ENCODE assay signal across 7 cellular contexts in genomic region chr11:2700415-2701211, GRCh38. TPM values are rescaled to one million over a fixed set of nuclear protein-coding genes. Genes with fewer than 3 reads are reported as not detected.
DNase-seq lines count a peak whose midpoint lies in the region; ATAC-seq, FAIRE-seq and TF ChIP-seq lines count a peak whose summit lies in the region.

No MANE protein-coding gene starts in this region.

- TF ChIP-seq CTCF in GM12875 (IDR thresholded peaks at IDR 0.05; ENCODE audit: borderline replicate concordance, insufficient read depth, low read depth, low read length) (no peak), PC-9 (conservative IDR thresholded peaks at IDR 0.05) (no peak), GM12878 (IDR thresholded peaks at IDR 0.05 in 2 of 3, conservative IDR thresholded peaks at IDR 0.05 in 1 of 3; ENCODE audit: control insufficient read depth in 2 of 3, extremely low read depth in 1 of 3, insufficient read depth in 1 of 3, low read depth in 3 of 3, low read length in 3 of 3) (no peak)

- TF ChIP-seq POLR2A in GM12878 (IDR thresholded peaks at IDR 0.05; ENCODE audit: low read depth, low read length): no peak

- H3K9me2 ChIP-seq in PC-9 (ENCODE audit: insufficient read depth): no peaks in the 10 kb centered on the region

- no peaks in the 10 kb centered on the region for H3F3A ChIP-seq in PC-9 (ENCODE audit: insufficient read depth, low read depth)

- BruUV-seq in PC-9 (replicated peaks; lab: Mats Ljungman, UMichigan): TSS peak; percentile 68
- BruUV-seq in GM12878 (replicated peaks; lab: Mats Ljungman, UMichigan): no TSS peak

- SMC1A ChIA-PET in GM12878 (lab: Charles Lee; ENCODE audit: uncharacterized antibody, unreplicated experiment): interaction anchor here (1.6 kb wide), 1 partner anchor 187 kb away, joined by 5 read pairs; no protein-coding TSS in a partner anchor

- H3K36me3 ChIP-seq in PC-9 (ENCODE audit: low read depth) (no peaks in the 10 kb centered on the region), GM12878 (ENCODE audit: control insufficient read depth in 2 of 2, insufficient read depth in 2 of 2, low read length in 1 of 2) (no peaks in the 10 kb centered on the region), iPS-20b (ENCODE audit: insufficient read depth, low read depth, low read length) (no peaks in the 10 kb centered on the region), skeletal muscle satellite cell (ENCODE audit: insufficient read depth, low read length) (no peaks in the 10 kb centered on the region)

- H3K4me2 ChIP-seq in PC-9 (peak overlapping the region; percentile 94), GM12878 (ENCODE audit: control insufficient read depth, insufficient read depth) (peak overlapping the region; percentile 79), skeletal muscle satellite cell (ENCODE audit: low read length) (peak overlapping the region; percentile 91)

- ATAC-seq in HG02623 (IDR thresholded peaks at IDR 0.05; ENCODE audit: unreplicated experiment) (peak; percentile 22), GM12878 (peak; percentile 65)

- H4K20me1 ChIP-seq in PC-9 (ENCODE audit: insufficient read depth): 0 out of 2 replicates have a peak, but pooled peaks cover 4% of the 10 kb centered on the region
- no peaks in the 10 kb centered on the region for H4K20me1 ChIP-seq in GM12878 (ENCODE audit: control insufficient read depth, insufficient read depth)

- POLR2A ChIA-PET in PC-9 (lab: Charles Lee; ENCODE audit: unreplicated experiment): no interaction called here
- POLR2A ChIA-PET in GM12878 (lab: Charles Lee): no interaction called here

- intact Hi-C loops in PC-9 (cut with micrococcal nuclease; ENCODE audit: unreplicated experiment) (loop anchor here (1.0 to 2.0 kb wide), 2 partner anchors 79 to 184 kb away; partner anchors contain the start of gene CDKN1C), GM12878 (cut with micrococcal nuclease; ENCODE audit: unreplicated experiment) (no loop called here)

- peak overlapping the region; percentile 67 for H3K4me3 ChIP-seq in GM12875 (ENCODE audit: low read depth, low read length)
- peak overlapping the region; percentile 84 for H3K4me3 ChIP-seq in PC-9
- peak overlapping the region; percentile 68; the same call in 1 of the 2 replicates for H3K4me3 ChIP-seq in GM12878
- H3K4me3 ChIP-seq in iPS-20b (ENCODE audit: low read length): peak overlapping the region; percentile 60
- peak overlapping the region; percentile 75 for H3K4me3 ChIP-seq in skeletal muscle satellite cell (ENCODE audit: low read length)

- CTCF ChIA-PET in PC-9 (lab: Charles Lee): no interaction called here
- CTCF ChIA-PET in GM12878 (lab: Yijun Ruan, JAX): no interaction called here

- H3K79me2 ChIP-seq in PC-9 (ENCODE audit: low read depth): peaks cover 38% of the 10 kb centered on the region
- H3K79me2 ChIP-seq in GM12878 (ENCODE audit: control insufficient read depth, insufficient read depth, low read length): peaks cover 35% of the 10 kb centered on the region

- no peaks in the 10 kb centered on the region for H3K9me3 ChIP-seq in PC-9 (ENCODE audit: insufficient read depth, low read depth)
- no peaks in the 10 kb centered on the region; the same call in 2 of the 3 replicates for H3K9me3 ChIP-seq in GM12878 (replicated peaks; ENCODE audit: control insufficient read depth, insufficient read depth, low read length)
- H3K9me3 ChIP-seq in iPS-20b (ENCODE audit: insufficient read depth, low read depth, low read length): no peaks in the 10 kb centered on the region
- no peaks in the 10 kb centered on the region for H3K9me3 ChIP-seq in skeletal muscle satellite cell (replicated peaks; ENCODE audit: low read length)

- H2AFZ ChIP-seq in PC-9 (peak overlapping the region; percentile 82), GM12878 (ENCODE audit: control insufficient read depth, low read depth, low read length) (peak overlapping the region; percentile 67)

- DNase-seq in PC-9 (peak; percentile 43 to 63), GM12878 (ENCODE audit: low read depth, low spot score) (peak; percentile 13), NCI-H2029 (lab: John Stamatoyannopoulos, UW) (no peak)

- WGBS in GM12878 (ENCODE audit: insufficient coverage, insufficient replicate concordance, low lambda C conversion rate, missing lambda C conversion rate): 44% methylated on average over 41 of the region's 52 CpGs

- in situ Hi-C loops in GM12878 (cut with MboI): no loop called here

- FAIRE-seq in GM12878 (lab: Jason Lieb, UNC): no peak

- H3K27me3 ChIP-seq in PC-9 (ENCODE audit: insufficient read depth, low read depth): no peaks in the 10 kb centered on the region
- H3K27me3 ChIP-seq in GM12878 (replicated peaks in 1 of 2; ENCODE audit: control insufficient read depth in 2 of 2, insufficient read depth in 2 of 2, low read length in 1 of 2): no peaks in the 10 kb centered on the region
- peaks cover 64% of the 10 kb centered on the region for H3K27me3 ChIP-seq in iPS-20b (ENCODE audit: insufficient read depth, low read length)
- peaks cover 23% of the 10 kb centered on the region for H3K27me3 ChIP-seq in skeletal muscle satellite cell (ENCODE audit: control insufficient read depth, insufficient read depth, low read length)

- peak overlapping the region; percentile 79 for H3K27ac ChIP-seq in PC-9
- H3K27ac ChIP-seq in GM12878 (ENCODE audit: control insufficient read depth, insufficient read depth): peak overlapping the region; percentile 82
- H3K27ac ChIP-seq in iPS-20b (ENCODE audit: low read length): no peak overlapping the region

- H3K4me1 ChIP-seq in PC-9 (replicated peaks; ENCODE audit: insufficient read depth): peaks cover 14% of the 10 kb centered on the region
- no peaks in the 10 kb centered on the region; the same call in 1 of the 2 replicates for H3K4me1 ChIP-seq in GM12878 (ENCODE audit: control insufficient read depth, insufficient read depth, low read length)
- H3K4me1 ChIP-seq in iPS-20b (ENCODE audit: insufficient read depth, low read length): peaks cover 36% of the 10 kb centered on the region
- peaks cover 9% of the 10 kb centered on the region for H3K4me1 ChIP-seq in skeletal muscle satellite cell (ENCODE audit: control insufficient read depth, insufficient read depth, low read length)

- no peak for TF ChIP-seq RAD21 in GM12878 (IDR thresholded peaks at IDR 0.05; ENCODE audit: insufficient read depth, low read depth, low read length)

- RAD21 ChIA-PET in GM12878 (lab: Charles Lee; ENCODE audit: unreplicated experiment): no interaction called here

- H3K9ac ChIP-seq in GM12878 (ENCODE audit: control insufficient read depth, insufficient read depth, low read length): peak overlapping the region; percentile 81
- no peak overlapping the region for H3K9ac ChIP-seq in iPS-20b (ENCODE audit: low read depth, low read length)
- peak overlapping the region; percentile 93 for H3K9ac ChIP-seq in skeletal muscle satellite cell (ENCODE audit: low read depth, low read length)

- TF ChIP-seq EP300 in GM12878 (IDR thresholded peaks at IDR 0.05; ENCODE audit: borderline replicate concordance in 1 of 2, control insufficient read depth in 1 of 2, low read depth in 2 of 2, low read length in 2 of 2): no peak

TF ChIP-seq in GM12878, 131 proteins besides CTCF, POLR2A, EP300 and RAD21 (continues in another document):
- TF ChIP-seq STAT3 (IDR thresholded peaks at IDR 0.05; ENCODE audit: low read depth, low read length) (no peak), RCOR1 (conservative IDR thresholded peaks at IDR 0.05; ENCODE audit: low read depth, low read length) (no peak), NR2C2 (IDR thresholded peaks at IDR 0.05; ENCODE audit: borderline replicate concordance, control insufficient read depth, insufficient read length, low read depth) (no peak), SKIL (IDR thresholded peaks at IDR 0.05; ENCODE audit: low read depth, poor library complexity, severe bottlenecking) (no peak), WRNIP1 (IDR thresholded peaks at IDR 0.05; ENCODE audit: borderline replicate concordance, low read depth, low read length) (no peak), ZNF274 (IDR thresholded peaks at IDR 0.05; ENCODE audit: insufficient read depth, insufficient read length) (no peak), SREBF2 (IDR thresholded peaks at IDR 0.05; ENCODE audit: low read length) (no peak)

RNA-seq across cellular contexts. Expression of gene KCNQ1OT1, which starts 0.8 kb away (rescaled TPM):
- total RNA-seq in PC-9 (2021) (3.4 and 4.3 TPM in 2 replicates), GM12878 (2014; rRNA removed) (1.1 TPM in 2 replicates), GM12878 (2014; rRNA removed; fragmentation: Illumina TruSeq; extraction: Trizol) (1.6 and 1.7 TPM in 2 replicates), GM12878 (2021) (1.1 and 1.3 TPM in 2 replicates)
- total RNA-seq in GM12878 (2013; cell fraction: nucleolus; rRNA removed): 19.7 and 20.8 TPM in 2 replicates
- 0.21 TPM for polyA plus RNA-seq in GM12878 (2011; ENCODE audit: low read depth)
- polyA plus RNA-seq in GM12878 (2011; rRNA removed) (0.22 and 0.27 TPM in 2 replicates), GM12878 (2014; fragmentation: Illumina TruSeq; extraction: Trizol) (0.35 and 0.36 TPM in 2 replicates), GM12878 (2014; fragmentation: Nextera tagmentation; extraction: Ambion mirVana) (under 1 TPM; 0.02 to 0.13 TPM), GM12878 (2014; rRNA removed) (0.31 and 0.34 TPM in 2 replicates), GM12878 (2016; fragmentation: Nextera tagmentation; extraction: Ambion mirVana) (under 1 TPM; 0.47 to 0.62 TPM)
- polyA plus RNA-seq in GM12878 (2011; cell fraction: cytosol; rRNA removed): 0.01 and 0.02 TPM in 2 replicates
- polyA plus RNA-seq in GM12878 (2011; cell fraction: nucleus; rRNA removed): 1.7 and 1.8 TPM in 2 replicates
- 0.31 TPM in 2 replicates for polyA plus RNA-seq in GM12878 (2012)
- 2.4 and 3.0 TPM in 2 replicates for polyA minus RNA-seq in GM12878 (2011; rRNA and poly(A)+ RNA removed)
- 0.10 and 0.13 TPM in 2 replicates for polyA minus RNA-seq in GM12878 (2011; cell fraction: cytosol; rRNA and poly(A)+ RNA removed)
- 4.2 and 7.3 TPM in 2 replicates for polyA minus RNA-seq in GM12878 (2011; cell fraction: nucleus; rRNA and poly(A)+ RNA removed)
- total RNA-seq in skeletal muscle satellite cell (2012; rRNA removed): 1.7 and 2.5 TPM in 2 replicates
